21 cellular contexts compared by ENCODE assay signal in genomic region chr7:780516-780915, GRCh38. TPM values are rescaled to one million over a fixed set of nuclear protein-coding genes. Genes with fewer than 3 reads are reported as not detected.
A peak's percentile ranks its signal among the peaks of the same experiment; 100 is the strongest.
DNase-seq lines count a peak whose midpoint lies in the region; ATAC-seq and TF ChIP-seq lines count a peak whose summit lies in the region.
"Had no signal": no experiment of that assay in that cellular context is flagged by ENCODE, and none has a peak within 500 bp of the region (broad histone marks: within the 10 kb centered on the region; RNA-seq: fewer than 3 reads in every experiment).

No MANE protein-coding gene starts in this region.

- intact Hi-C loops in Right ventricle myocardium inferior (cut with DNase I) (no loop called here), cardiac septum (cut with DNase I) (no loop called here)

- no peak overlapping the region for H3K4me2 ChIP-seq in neuronal stem cell (ENCODE audit: insufficient read depth, low read length, poor library complexity, severe bottlenecking)

- H3K27ac ChIP-seq in right atrium auricular region (peak overlapping the region; percentile 75 to 85), neuronal stem cell (replicated peaks; ENCODE audit: low read length) (no peak overlapping the region)
- H3K27ac ChIP-seq: 22Rv1 had no signal

- H2BK120ac ChIP-seq in neuronal stem cell (ENCODE audit: low read depth, low read length), result no peak overlapping the region

- WGBS in neuronal stem cell (ENCODE audit: extremely low coverage in 2 of 2, insufficient read length in 2 of 2, insufficient replicate concordance in 1 of 2), 2 donors, result 100% methylated on average over 1 of the region's 10 CpGs; no CpG with 5 or more reads in 1 of the 2 donors

- ATAC-seq in Right ventricle myocardium inferior, result peak; percentile 68
- no peak for ATAC-seq in esophagus mucosa
- no peak for ATAC-seq in HG02973 (IDR thresholded peaks at IDR 0.05; ENCODE audit: unreplicated experiment)
- ATAC-seq: CD8-positive, alpha-beta T cell had no signal

- H3K36me3 ChIP-seq in right atrium auricular region (peaks cover 27% of the 10 kb centered on the region), neuronal stem cell (replicated peaks in 1 of 2; ENCODE audit: control insufficient read depth in 2 of 2, insufficient read depth in 2 of 2, low read length in 2 of 2) (peaks cover 60 to 94% of the 10 kb centered on the region in 2 donors)

- TF ChIP-seq CTCF in right atrium auricular region (IDR thresholded peaks at IDR 0.05), result no peak

- H3K79me1 ChIP-seq in neuronal stem cell (ENCODE audit: low read depth, low read length), result peaks cover 4% of the 10 kb centered on the region

- no peaks in the 10 kb centered on the region for H3K9me3 ChIP-seq in right atrium auricular region
- H3K9me3 ChIP-seq in neuronal stem cell (replicated peaks in 1 of 2; ENCODE audit: control insufficient read depth in 2 of 2, insufficient read depth in 1 of 2, low read depth in 1 of 2, low read length in 2 of 2), result peaks cover 0 to 2% of the 10 kb centered on the region in 2 donors
- H3K9me3 ChIP-seq: Peyer's patch had no signal

- H3K4ac ChIP-seq in neuronal stem cell (ENCODE audit: low read length), result no peak overlapping the region

- no peak overlapping the region for H2AFZ ChIP-seq in neuronal stem cell (ENCODE audit: low read length)

- no peak overlapping the region for H4K91ac ChIP-seq in neuronal stem cell (ENCODE audit: low read depth, low read length, poor library complexity)

- H2AK5ac ChIP-seq in neuronal stem cell (ENCODE audit: low read depth, low read length), result no peak overlapping the region

- H3K4me3 ChIP-seq in right atrium auricular region (no peak overlapping the region), neuronal stem cell (ENCODE audit: low read length in 2 of 2) (no peak overlapping the region)
- H3K4me3 ChIP-seq: Peyer's patch had no signal

- no peak overlapping the region for H3K23ac ChIP-seq in neuronal stem cell (ENCODE audit: low read depth, low read length, poor library complexity)

- no peaks in the 10 kb centered on the region for H3K27me3 ChIP-seq in right atrium auricular region
- H3K27me3 ChIP-seq in neuronal stem cell (ENCODE audit: control insufficient read depth in 3 of 3, insufficient read depth in 3 of 3, low read depth in 1 of 3, low read length in 3 of 3), result no peaks in the 10 kb centered on the region
- H3K27me3 ChIP-seq: Peyer's patch had no signal

- DNase-seq in Right ventricle myocardium inferior (ENCODE audit: missing footprints), result no peak
- no peak for DNase-seq in cardiac septum (ENCODE audit: low spot score)
- no peak for DNase-seq in right atrium auricular region (ENCODE audit: low spot score)
- DNase-seq in neuronal stem cell (ENCODE audit: low spot score), result no peak
- DNase-seq in UCSD-AML1 (lab: John Stamatoyannopoulos, UW; ENCODE audit: unreplicated experiment), result no peak
- DNase-seq in T1000 (lab: John Stamatoyannopoulos, UW), result no peak
- DNase-seq: Calu3; CD8-positive, alpha-beta T cell; GF-D8; Karpas-422; MV-4-11; NCI-H1105 treated with DMSO at 0.1 percent for 48 hours; NCI-H1694; NCI-H2081; NCI-H2171 treated with DMSO at 0.1 percent for 48 hours; NCI-H446; NCI-H526; Peyer's patch had no signal

- no peak overlapping the region for H2BK12ac ChIP-seq in neuronal stem cell (ENCODE audit: low read length)

- H3K18ac ChIP-seq in neuronal stem cell (ENCODE audit: low read length), result no peak overlapping the region

- H2BK5ac ChIP-seq in neuronal stem cell (ENCODE audit: low read length), result no peak overlapping the region

- no peak overlapping the region for H3K14ac ChIP-seq in neuronal stem cell (ENCODE audit: low read length)

- H3K9ac ChIP-seq in neuronal stem cell (ENCODE audit: low read depth, low read length, poor library complexity), result peak overlapping the region; percentile 47

- H3K4me1 ChIP-seq in right atrium auricular region (peaks cover 0 to 17% of the 10 kb centered on the region in 2 donors), neuronal stem cell (ENCODE audit: control insufficient read depth in 2 of 2, insufficient read depth in 1 of 2, low read depth in 1 of 2, low read length in 2 of 2) (no peaks in the 10 kb centered on the region)
- H3K4me1 ChIP-seq: Peyer's patch had no signal

- no peak overlapping the region for H4K8ac ChIP-seq in neuronal stem cell (ENCODE audit: low read depth, low read length)

- no peak overlapping the region for H2BK15ac ChIP-seq in neuronal stem cell (ENCODE audit: low read length)

RNA-seq across cellular contexts. Expression of gene SUN1, which starts 51.8 kb away (rescaled TPM):
- total RNA-seq in Right ventricle myocardium inferior (176 TPM), cardiac septum (153 TPM), right atrium auricular region (10 to 100 TPM; 84.4 to 97.5 TPM), esophagus mucosa (63.0 TPM)
- 62.1 TPM for polyA plus RNA-seq in neuronal stem cell (2013, experiment 1 of 2)
- polyA plus RNA-seq in neuronal stem cell (2013, experiment 2 of 2), result 60.5 TPM

RNA-seq across cellular contexts. Expression of gene PRKAR1B, which starts 53.4 kb away (rescaled TPM):
- 16.7 TPM for total RNA-seq in Right ventricle myocardium inferior
- 13.5 TPM for total RNA-seq in cardiac septum
- 10 to 100 TPM; 15.1 to 15.9 TPM for total RNA-seq in right atrium auricular region
- 14.0 TPM for polyA plus RNA-seq in neuronal stem cell (2013, experiment 1 of 2)
- polyA plus RNA-seq in neuronal stem cell (2013, experiment 2 of 2), result 12.9 TPM
- 17.0 TPM for total RNA-seq in esophagus mucosa

RNA-seq across cellular contexts. Expression of gene DNAAF5, which starts 54.0 kb away (rescaled TPM):
- total RNA-seq in Right ventricle myocardium inferior, result 17.7 TPM
- total RNA-seq in cardiac septum, result 22.1 TPM
- total RNA-seq in right atrium auricular region, result 10 to 100 TPM; 19.0 to 35.5 TPM
- 26.4 TPM for polyA plus RNA-seq in neuronal stem cell (2013, experiment 1 of 2)
- polyA plus RNA-seq in neuronal stem cell (2013, experiment 2 of 2), result 26.5 TPM
- 21.8 TPM for total RNA-seq in esophagus mucosa
